ENCODE assay signal across 8 cellular contexts in the genomic region with DNA sequence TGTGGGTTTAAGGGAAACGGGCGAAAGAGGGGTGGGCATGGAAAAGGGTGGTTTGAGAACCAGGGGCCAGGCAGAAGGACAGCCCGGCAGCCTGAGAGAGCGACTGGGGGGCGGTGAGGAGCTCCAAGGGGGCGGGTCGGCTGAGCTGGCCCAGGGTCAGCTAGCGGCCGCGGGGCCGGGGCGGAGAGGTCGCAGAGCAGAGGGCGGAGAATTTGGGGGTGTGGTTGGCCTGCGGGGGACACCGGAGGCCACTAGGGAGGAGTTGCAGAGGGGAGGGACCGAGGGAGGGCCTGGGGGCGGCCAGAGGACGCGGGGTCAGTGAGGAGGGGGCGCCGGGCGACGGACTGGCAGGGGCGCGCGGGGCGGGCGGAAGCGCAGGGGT. TPM values are rescaled to one million over a fixed set of nuclear protein-coding genes. Genes with fewer than 3 reads are reported as not detected.
A peak's percentile ranks its signal among the peaks of the same experiment; 100 is the strongest.
DNase-seq lines count a peak whose midpoint lies in the region; ATAC-seq and TF ChIP-seq lines count a peak whose summit lies in the region.

No MANE protein-coding gene starts in this region.

- no peaks in the 10 kb centered on the region for H3K4me1 Mint-ChIP-seq in T-helper 1 cell treated with Interleukin-12 subunit alpha and Interleukin-12 subunit beta and Interleukin-4 antibody, amounts not matched to agents 30 μg/mL and 1 μg/mL, for 36 hours (ENCODE audit: low read depth)

- peak overlapping the region; percentile 47 for H3K4me3 Mint-ChIP-seq in T-helper 1 cell treated with Interleukin-12 subunit alpha and Interleukin-12 subunit beta and Interleukin-4 antibody, amounts not matched to agents 30 μg/mL and 1 μg/mL, for 36 hours

- H3K36me3 Mint-ChIP-seq in T-helper 1 cell treated with Interleukin-12 subunit alpha and Interleukin-12 subunit beta and Interleukin-4 antibody, amounts not matched to agents 30 μg/mL and 1 μg/mL, for 36 hours (ENCODE audit: low read depth) = no peaks in the 10 kb centered on the region

- no peak overlapping the region for H3K27ac Mint-ChIP-seq in T-helper 1 cell treated with Interleukin-12 subunit alpha and Interleukin-12 subunit beta and Interleukin-4 antibody, amounts not matched to agents 30 μg/mL and 1 μg/mL, for 36 hours

- intact Hi-C loops in breast epithelium (cut with DNase I; ENCODE audit: low total_unique reads) = no loop called here
- intact Hi-C loops in left lung (cut with DNase I) = loop anchor here in 1 of 2 donors (10.0 kb wide), 1 partner anchor 206 kb away; a partner anchor contains a TSS
- intact Hi-C loops in testis (cut with DNase I; ENCODE audit: low total_unique reads) = no loop called here

- TF ChIP-seq POLR2A in breast epithelium (IDR thresholded peaks at IDR 0.05) = no peak
- no peak for TF ChIP-seq POLR2A in testis (IDR thresholded peaks at IDR 0.05)

- no peaks in the 10 kb centered on the region for H3K36me3 ChIP-seq in breast epithelium
- no peaks in the 10 kb centered on the region for H3K36me3 ChIP-seq in left lung
- no peaks in the 10 kb centered on the region for H3K36me3 ChIP-seq in testis (ENCODE audit: low read depth, missing control alignments)

- no peak for TF ChIP-seq CTCF in breast epithelium (IDR thresholded peaks at IDR 0.05)
- no peak for TF ChIP-seq CTCF in left lung (IDR thresholded peaks at IDR 0.05)
- no peak for TF ChIP-seq CTCF in testis (IDR thresholded peaks at IDR 0.05)

- peaks cover 63% of the 10 kb centered on the region for H3K27me3 Mint-ChIP-seq in T-helper 1 cell treated with Interleukin-12 subunit alpha and Interleukin-12 subunit beta and Interleukin-4 antibody, amounts not matched to agents 30 μg/mL and 1 μg/mL, for 36 hours (ENCODE audit: low read depth)

- H3K9me3 Mint-ChIP-seq in T-helper 1 cell treated with Interleukin-12 subunit alpha and Interleukin-12 subunit beta and Interleukin-4 antibody, amounts not matched to agents 30 μg/mL and 1 μg/mL, for 36 hours = no peaks in the 10 kb centered on the region

- DNase-seq in T-helper 1 cell = no peak
- DNase-seq in breast epithelium (ENCODE audit: low spot score in 2 of 2) = no peak
- DNase-seq in left lung = no peak
- DNase-seq in testis = peak; percentile 52
- no peak for DNase-seq in NCI-H2107 treated with DMSO at 0.1 percent for 48 hours (lab: John Stamatoyannopoulos, UW; ENCODE audit: unreplicated experiment)

- peak; percentile 22 for ATAC-seq in left lung
- no peak for ATAC-seq in GM18502 (IDR thresholded peaks at IDR 0.05; ENCODE audit: poor library complexity, unreplicated experiment)
- no peak for ATAC-seq in GM18909 (IDR thresholded peaks at IDR 0.05; ENCODE audit: poor library complexity, unreplicated experiment)

- H3K27me3 ChIP-seq in breast epithelium (peaks cover 0 to 11% of the 10 kb centered on the region in 2 donors), left lung (peaks cover 11 to 56% of the 10 kb centered on the region in 2 donors), testis (no peaks in the 10 kb centered on the region)

- WGBS in testis, 2 donors = 4 to 14% methylated on average over 13 to 23 of the region's 30 CpGs

- H3K27ac ChIP-seq in breast epithelium (peak overlapping the region in 1 of 2 donors; percentile 68), left lung (no peak overlapping the region), testis (peak overlapping the region; percentile 5 to 68)

- peaks cover 4 to 6% of the 10 kb centered on the region in 2 donors for H3K4me1 ChIP-seq in breast epithelium
- peaks cover 0 to 10% of the 10 kb centered on the region in 2 donors for H3K4me1 ChIP-seq in left lung
- peaks cover 14% of the 10 kb centered on the region for H3K4me1 ChIP-seq in testis

- H3K9me3 ChIP-seq in breast epithelium (no peaks in the 10 kb centered on the region), left lung (no peaks in the 10 kb centered on the region), testis (no peaks in the 10 kb centered on the region)

- peak overlapping the region; percentile 63 to 88 (median 68) for H3K4me3 ChIP-seq in breast epithelium
- peak overlapping the region; percentile 11 to 36 for H3K4me3 ChIP-seq in left lung
- peak overlapping the region; percentile 62 to 66 for H3K4me3 ChIP-seq in testis

RNA-seq across cellular contexts. Expression of a gene that starts 54.7 kb away (rescaled TPM):
- total RNA-seq in breast epithelium (100 to 1,000 TPM; 299 to 582 (median 393) TPM), left lung (100 to 1,000 TPM; 104 to 166 TPM), testis (100 to 1,000 TPM; 211 to 354 TPM)
- polyA plus RNA-seq in testis (ENCODE audit: insufficient read depth, low read depth, low replicate concordance) = 298 TPM

Comparison
In these comparisons a context has a peak if more than half of its experiments do, and no peak if none do; other contexts are left out.
1. H3K27ac ChIP-seq: peak in testis (2 of 2); none in left lung (0 of 2).
2. Peak in every context shown above with its lines, with median percentiles within 50 percentile points of each other: H3K4me3 ChIP-seq.